In genomic region chr12:69348162-69348938, GRCh38 we compare ENCODE assay signal across 12 cellular contexts. TPM values are rescaled to one million over a fixed set of nuclear protein-coding genes. Genes with fewer than 3 reads are reported as not detected.
DNase-seq lines count a peak whose midpoint lies in the region; ATAC-seq and TF ChIP-seq lines count a peak whose summit lies in the region.
"Had no signal": no experiment of that assay in that cellular context is flagged by ENCODE, and none has a peak within 500 bp of the region (broad histone marks: within the 10 kb centered on the region; RNA-seq: fewer than 3 reads in every experiment).

Gene LYZ (plus strand): TSS chr12:69348381. CDS start chr12:69348409, 28 bp downstream.

- ATAC-seq in heart left ventricle (peak; percentile 60 to 86 (median 68)), HG03159 (IDR thresholded peaks at IDR 0.05; ENCODE audit: unreplicated experiment) (no peak)
- ATAC-seq: SK-N-SH treated with all-trans-retinoic acid at 6 μM for 48 hours had no signal

- peaks cover 0 to 34% (median 0%) of the 10 kb centered on the region in 11 experiments; a peak in 5 of 22 replicates for H4K20me1 ChIP-seq in BLaER1 treated with 17β-estradiol and CSF1 and Interleukin-3, amounts not matched to agents 10 nM and 100 nM
- H4K20me1 ChIP-seq in OCI-LY7 (ENCODE audit: insufficient read depth, low read length) = no peaks in the 10 kb centered on the region

- peak within 1 kb of the TSS; percentile 55; the same call in 1 of the 2 replicates for H2AFZ ChIP-seq in OCI-LY7 (ENCODE audit: low read length)

- no TSS peak for BruUV-seq in OCI-LY7 (replicated peaks; lab: Mats Ljungman, UMichigan)

- H3K36me3 ChIP-seq in BLaER1 treated with 17β-estradiol and CSF1 and Interleukin-3, amounts not matched to agents 10 nM and 100 nM = peaks cover 0 to 35% (median 13%) of the 10 kb centered on the region in 11 experiments; a peak in 12 of 22 replicates
- H3K36me3 ChIP-seq in OCI-LY7 (ENCODE audit: insufficient read depth, low read length) (no peaks in the 10 kb centered on the region), heart left ventricle (peaks cover 0 to 11% (median 0%) of the 10 kb centered on the region in 9 donors)

- H3K27me3 ChIP-seq in BLaER1 treated with 17β-estradiol and CSF1 and Interleukin-3, amounts not matched to agents 10 nM and 100 nM = no peaks in the 10 kb centered on the region
- no peaks in the 10 kb centered on the region for H3K27me3 ChIP-seq in heart left ventricle

- DNase-seq in OCI-LY7 (ENCODE audit: low spot score) = no peak
- peak in 2 of 5 donors; percentile 26 to 37 for DNase-seq in heart left ventricle
- peak; percentile 46 for DNase-seq in pons (ENCODE audit: low spot score)
- no peak for DNase-seq in NCI-H2029 treated with DMSO at 0.1 percent for 48 hours (lab: John Stamatoyannopoulos, UW)
- no peak for DNase-seq in ACHN
- DNase-seq in NCI-H82 (lab: John Stamatoyannopoulos, UW) = no peak
- DNase-seq: activated T-cell treated with anti-CD3 and anti-CD28 coated beads, Interleukin-2, amount 50 U/mL, for 48 hours; NCI-H2171 treated with DMSO at 0.1 percent for 48 hours; occipital lobe had no signal

- 76 to 87% (median 82%) methylated on average over 4 of the region's 4 CpGs for WGBS in heart left ventricle, 4 donors

- peak within 1 kb of the TSS; percentile 27 to 99 (median 76); a peak in 20 of 22 replicates for H3K4me2 ChIP-seq in BLaER1 treated with 17β-estradiol and CSF1 and Interleukin-3, amounts not matched to agents 10 nM and 100 nM
- no peak within 1 kb of the TSS for H3K4me2 ChIP-seq in OCI-LY7 (ENCODE audit: low read length)

- H3K9ac ChIP-seq in BLaER1 treated with 17β-estradiol and CSF1 and Interleukin-3, amounts not matched to agents 10 nM and 100 nM = peak within 1 kb of the TSS in 7 of 11 experiments; percentile 16 to 87 (median 81); a peak in 14 of 22 replicates

- peaks cover 7 to 79% (median 28%) of the 10 kb centered on the region in 10 experiments; a peak in 19 of 20 replicates for H3K4me1 ChIP-seq in BLaER1 treated with 17β-estradiol and CSF1 and Interleukin-3, amounts not matched to agents 10 nM and 100 nM
- H3K4me1 ChIP-seq in OCI-LY7 (ENCODE audit: insufficient read depth, low read length, poor library complexity, severe bottlenecking) (no peaks in the 10 kb centered on the region), heart left ventricle (peaks cover 0 to 16% (median 0%) of the 10 kb centered on the region in 12 donors)

- CTCF ChIA-PET in OCI-LY7 (lab: Charles Lee; ENCODE audit: unreplicated experiment) = no interaction called here

- in situ Hi-C loops in ACHN (cut with HindIII; ENCODE audit: low pct_ligation_motif_present, low pct_unique_long_range_greater_than_20kb, low sequenced_read_pairs) = no loop called here

- intact Hi-C loops in OCI-LY7 (cut with micrococcal nuclease; ENCODE audit: unreplicated experiment) (no loop called here), heart left ventricle (cut with DNase I) (no loop called here)

- H3K9me2 ChIP-seq in OCI-LY7 (ENCODE audit: insufficient read depth, low read length) = no peaks in the 10 kb centered on the region

- H3K79me2 ChIP-seq in OCI-LY7 (ENCODE audit: insufficient read depth, low read depth, low read length) = no peaks in the 10 kb centered on the region

- POLR2A ChIA-PET in OCI-LY7 (lab: Charles Lee) = interaction anchor here (0.6 to 1.7 kb wide), 5 partner anchors 10 to 51 kb away, joined by 3 to 7 read pairs (median 6); no protein-coding TSS in a partner anchor

- peak within 1 kb of the TSS in 7 of 10 experiments; percentile 34 to 73 (median 66); a peak in 14 of 20 replicates for H3K4me3 ChIP-seq in BLaER1 treated with 17β-estradiol and CSF1 and Interleukin-3, amounts not matched to agents 10 nM and 100 nM
- H3K4me3 ChIP-seq in OCI-LY7 (ENCODE audit: low read depth, low read length, poor library complexity, severe bottlenecking) (no peak within 1 kb of the TSS), heart left ventricle (peak within 1 kb of the TSS in 6 of 12 donors; percentile 3 to 38 (median 22))

- no peak for TF ChIP-seq POLR2A in heart left ventricle (IDR thresholded peaks at IDR 0.05)

- TF ChIP-seq CTCF in OCI-LY7 (conservative IDR thresholded peaks at IDR 0.05; ENCODE audit: low read length) = no peak
- no peak for TF ChIP-seq CTCF in heart left ventricle (IDR thresholded peaks at IDR 0.05)

- peak within 1 kb of the TSS in 9 of 11 experiments; percentile 5 to 93 (median 84); a peak in 17 of 22 replicates for H3K27ac ChIP-seq in BLaER1 treated with 17β-estradiol and CSF1 and Interleukin-3, amounts not matched to agents 10 nM and 100 nM
- H3K27ac ChIP-seq in OCI-LY7 (ENCODE audit: low read depth, low read length, poor library complexity, severe bottlenecking) (no peak within 1 kb of the TSS), heart left ventricle (peak within 1 kb of the TSS in 2 of 12 donors; percentile 18 to 84)

- no peaks in the 10 kb centered on the region for H3K9me3 ChIP-seq in BLaER1 treated with 17β-estradiol and CSF1 and Interleukin-3, amounts not matched to agents 10 nM and 100 nM (replicated peaks in 1 of 11)
- H3K9me3 ChIP-seq in OCI-LY7 (ENCODE audit: low read length) (no peaks in the 10 kb centered on the region), heart left ventricle (no peaks in the 10 kb centered on the region)

RNA-seq across cellular contexts. Expression of gene LYZ, which starts in this region (rescaled TPM):
- total RNA-seq in OCI-LY7 (2014; rRNA removed; shearing (Covaris generic)) = not detected in 2 replicates
- 0.29 TPM in 1 of 2 replicates, not detected in the other for total RNA-seq in OCI-LY7 (2022)
- total RNA-seq in heart left ventricle = 100 to 1,000 TPM in 2 of 9 donors, 10 to 100 TPM in 4, 1 to 10 TPM in 3; 2.4 to 316 (median 18.2) TPM
- polyA plus RNA-seq in heart left ventricle = 10 to 100 TPM in 1 of 2 donors, 1 to 10 TPM in 1; 4.6 to 13.8 TPM
